ENCODE assay signal across 1 cellular context in genomic region chr11:46105902-46106301, GRCh38.
TF ChIP-seq lines count a peak whose summit lies in the region.

No MANE protein-coding gene starts in this region.

TF ChIP-seq in K562, 482 proteins besides CTCF, POLR2A, EP300 and RAD21:
- no peak for TF ChIP-seq MGA (IDR thresholded peaks at IDR 0.05)
- no peak for TF ChIP-seq JUND (IDR thresholded peaks at IDR 0.05; ENCODE audit: borderline replicate concordance, low read depth, low read length)
- TF ChIP-seq JUND (tag; IDR thresholded peaks at IDR 0.05; ENCODE audit: borderline replicate concordance, low read depth, low read length): no peak
- no peak for TF ChIP-seq POLR3G (IDR thresholded peaks at IDR 0.05; ENCODE audit: extremely low read depth, insufficient read length, insufficient replicate concordance)
- no peak for TF ChIP-seq ZNF639 (CRISPR knock-in tag; conservative IDR thresholded peaks at IDR 0.05 in 1 of 2, IDR thresholded peaks at IDR 0.05 in 1 of 2)
- TF ChIP-seq ZNF384 (IDR thresholded peaks at IDR 0.05; ENCODE audit: low read depth, low read length): no peak
- TF ChIP-seq BRD4 (IDR thresholded peaks at IDR 0.05): no peak
- no peak for TF ChIP-seq ZNF212 (CRISPR knock-in tag; IDR thresholded peaks at IDR 0.05)
- no peak for TF ChIP-seq TCF3 (CRISPR knock-in tag; IDR thresholded peaks at IDR 0.05)
- no peak for TF ChIP-seq WHSC1 (IDR thresholded peaks at IDR 0.05; ENCODE audit: low read length)
- TF ChIP-seq HMBOX1 (IDR thresholded peaks at IDR 0.05): no peak
- TF ChIP-seq DPF2 (IDR thresholded peaks at IDR 0.05): no peak
- no peak for TF ChIP-seq FOXK1 (CRISPR knock-in tag; IDR thresholded peaks at IDR 0.05; ENCODE audit: borderline replicate concordance)
- TF ChIP-seq UBTF (IDR thresholded peaks at IDR 0.05; ENCODE audit: borderline replicate concordance in 1 of 2, low read depth in 2 of 2, low read length in 2 of 2): no peak
- TF ChIP-seq ZNF354B (CRISPR knock-in tag; IDR thresholded peaks at IDR 0.05): no peak
- TF ChIP-seq HDGF (IDR thresholded peaks at IDR 0.05): no peak
